Comparison of ENCODE assay signal across 1 cellular context in genomic region chr1:156726549-156727226, GRCh38.
TF ChIP-seq lines count a peak whose summit lies in the region.

No MANE protein-coding gene starts in this region.

TF ChIP-seq in HEK293, 187 proteins besides CTCF, POLR2A, EP300 and RAD21 (continued from another document and continues in another):
- TF ChIP-seq ZNF449 (tag by site-specific recombination; IDR thresholded peaks at IDR 0.05) (no peak), SP7 (tag by site-specific recombination; IDR thresholded peaks at IDR 0.05) (peak; percentile 64), ZNF433 (tag by site-specific recombination; IDR thresholded peaks at IDR 0.05; ENCODE audit: low read depth) (no peak), KLF7 (tag by site-specific recombination; IDR thresholded peaks at IDR 0.05; ENCODE audit: borderline replicate concordance) (no peak), ZNF747 (tag by site-specific recombination; IDR thresholded peaks at IDR 0.05) (no peak), ZNF677 (tag by site-specific recombination; IDR thresholded peaks at IDR 0.05) (no peak), ZNF518A (tag by site-specific recombination; conservative IDR thresholded peaks at IDR 0.05; ENCODE audit: low read depth) (no peak), ZNF488 (tag by site-specific recombination; IDR thresholded peaks at IDR 0.05) (no peak), ZNF202 (tag by site-specific recombination; IDR thresholded peaks at IDR 0.05; ENCODE audit: borderline replicate concordance) (no peak), HOXC10 (CRISPR knock-in tag; IDR thresholded peaks at IDR 0.05) (no peak), ZNF473 (tag by site-specific recombination; IDR thresholded peaks at IDR 0.05) (no peak), ZNF37A (tag by site-specific recombination; IDR thresholded peaks at IDR 0.05) (no peak), ZSCAN5A (tag by site-specific recombination; IDR thresholded peaks at IDR 0.05) (no peak), ZNF302 (tag by site-specific recombination; IDR thresholded peaks at IDR 0.05; ENCODE audit: low read depth) (no peak), SP3 (tag by site-specific recombination; IDR thresholded peaks at IDR 0.05) (no peak), YY1 (tag by site-specific recombination; IDR thresholded peaks at IDR 0.05) (no peak), ZBTB49 (tag by site-specific recombination; IDR thresholded peaks at IDR 0.05; ENCODE audit: low read depth) (no peak), TCF7L2 (IDR thresholded peaks at IDR 0.05; ENCODE audit: borderline replicate concordance, low read depth, low read length) (no peak), ZBTB44 (tag by site-specific recombination; IDR thresholded peaks at IDR 0.05) (no peak), ZNF561 (tag by site-specific recombination; IDR thresholded peaks at IDR 0.05; ENCODE audit: borderline replicate concordance) (0 out of 2 replicates have a peak, but pooled peaks have one; percentile 39), ZNF292 (tag by site-specific recombination; IDR thresholded peaks at IDR 0.05; ENCODE audit: borderline replicate concordance, low read depth) (no peak), ZNF692 (tag by site-specific recombination; IDR thresholded peaks at IDR 0.05) (peak; percentile 52; the same call in 1 of the 2 replicates), ZFP3 (tag by site-specific recombination; IDR thresholded peaks at IDR 0.05; ENCODE audit: low read depth) (no peak), ZBTB1 (tag by site-specific recombination; IDR thresholded peaks at IDR 0.05) (no peak), ZNF529 (tag by site-specific recombination; IDR thresholded peaks at IDR 0.05; ENCODE audit: insufficient replicate concordance) (no peak), ZNF426 (tag by site-specific recombination; IDR thresholded peaks at IDR 0.05) (no peak), ZNF600 (tag by site-specific recombination; IDR thresholded peaks at IDR 0.05) (no peak), ZNF280D (tag by site-specific recombination; IDR thresholded peaks at IDR 0.05) (no peak), ZNF792 (tag by site-specific recombination; IDR thresholded peaks at IDR 0.05) (no peak), ZNF626 (tag by site-specific recombination; IDR thresholded peaks at IDR 0.05) (no peak), OSR2 (tag by site-specific recombination; IDR thresholded peaks at IDR 0.05) (no peak), ZNF530 (tag by site-specific recombination; IDR thresholded peaks at IDR 0.05; ENCODE audit: low read depth) (no peak), ZNF776 (tag by site-specific recombination; IDR thresholded peaks at IDR 0.05; ENCODE audit: borderline replicate concordance) (no peak), ZBTB20 (tag by site-specific recombination; IDR thresholded peaks at IDR 0.05) (peak; percentile 18; the same call in 1 of the 2 replicates), KLF1 (tag by site-specific recombination; IDR thresholded peaks at IDR 0.05) (peak; percentile 22; the same call in 1 of the 2 replicates), KLF8 (tag by site-specific recombination; IDR thresholded peaks at IDR 0.05) (peak; percentile 74), ZNF362 (tag by site-specific recombination; IDR thresholded peaks at IDR 0.05) (no peak), ZNF513 (tag by site-specific recombination; IDR thresholded peaks at IDR 0.05) (no peak), ZSCAN16 (tag by site-specific recombination; IDR thresholded peaks at IDR 0.05) (no peak), EGR2 (tag by site-specific recombination; IDR thresholded peaks at IDR 0.05; ENCODE audit: low read depth) (no peak), ZNF501 (tag by site-specific recombination; IDR thresholded peaks at IDR 0.05) (0 out of 2 replicates have a peak, but pooled peaks have one; percentile 36), MZF1 (tag by site-specific recombination; IDR thresholded peaks at IDR 0.05; ENCODE audit: borderline replicate concordance) (no peak)
